1 cellular context compared by ENCODE assay signal in genomic region chr20:1118336-1119127, GRCh38.
A peak's percentile ranks its signal among the peaks of the same experiment; 100 is the strongest.
TF ChIP-seq lines count a peak whose summit lies in the region.

Gene PSMF1, plus strand, starts transcription at chr20:1118602. Its CDS starts 172 bp downstream, at chr20:1118774.

TF ChIP-seq in HEK293, 187 proteins besides CTCF, POLR2A, EP300 and RAD21 (continued from another document and continues in another):
- TF ChIP-seq ZSCAN18 (tag by site-specific recombination; IDR thresholded peaks at IDR 0.05) (peak; percentile 84), ZSCAN4 (tag by site-specific recombination; IDR thresholded peaks at IDR 0.05) (peak; percentile 50; the same call in 1 of the 2 replicates), ZNF670 (tag by site-specific recombination; IDR thresholded peaks at IDR 0.05; ENCODE audit: low read depth) (no peak), SP7 (tag by site-specific recombination; IDR thresholded peaks at IDR 0.05) (peak; percentile 96), ZNF626 (tag by site-specific recombination; IDR thresholded peaks at IDR 0.05) (peak; percentile 89), ZNF585B (tag by site-specific recombination; IDR thresholded peaks at IDR 0.05) (no peak), SETDB1 (IDR thresholded peaks at IDR 0.05; ENCODE audit: insufficient read length, low read length) (no peak), ZNF211 (tag by site-specific recombination; IDR thresholded peaks at IDR 0.05; ENCODE audit: low read depth) (no peak), ZNF221 (tag by site-specific recombination; IDR thresholded peaks at IDR 0.05; ENCODE audit: borderline replicate concordance) (no peak), ZNF571 (tag by site-specific recombination; IDR thresholded peaks at IDR 0.05) (no peak), ZNF747 (tag by site-specific recombination; IDR thresholded peaks at IDR 0.05) (no peak), ZNF2 (tag by site-specific recombination; IDR thresholded peaks at IDR 0.05) (0 out of 2 replicates have a peak, but pooled peaks have one; percentile 72), ZBTB1 (tag by site-specific recombination; IDR thresholded peaks at IDR 0.05) (no peak), TSHZ1 (tag by site-specific recombination; IDR thresholded peaks at IDR 0.05; ENCODE audit: borderline replicate concordance) (peak; percentile 81; the same call in 1 of the 2 replicates), ZNF529 (tag by site-specific recombination; IDR thresholded peaks at IDR 0.05; ENCODE audit: insufficient replicate concordance) (no peak), ZFP37 (tag by site-specific recombination; IDR thresholded peaks at IDR 0.05) (peak; percentile 92), ZNF629 (tag by site-specific recombination; IDR thresholded peaks at IDR 0.05) (peak; percentile 89), GLI4 (tag by site-specific recombination; IDR thresholded peaks at IDR 0.05) (peak; percentile 85; the same call in 1 of the 2 replicates), BCL6B (tag by site-specific recombination; IDR thresholded peaks at IDR 0.05) (no peak), ZNF658 (tag by site-specific recombination; IDR thresholded peaks at IDR 0.05) (no peak), ZNF610 (tag by site-specific recombination; IDR thresholded peaks at IDR 0.05; ENCODE audit: borderline replicate concordance) (no peak), ZNF596 (tag by site-specific recombination; IDR thresholded peaks at IDR 0.05) (no peak), ZSCAN5A (tag by site-specific recombination; IDR thresholded peaks at IDR 0.05) (peak; percentile 96), MZF1 (tag by site-specific recombination; IDR thresholded peaks at IDR 0.05; ENCODE audit: borderline replicate concordance) (0 out of 2 replicates have a peak, but pooled peaks have one; percentile 22), YY2 (tag by site-specific recombination; IDR thresholded peaks at IDR 0.05) (peak; percentile 92), TCF7L2 (IDR thresholded peaks at IDR 0.05; ENCODE audit: borderline replicate concordance, low read depth, low read length) (no peak), ZNF76 (tag by site-specific recombination; IDR thresholded peaks at IDR 0.05; ENCODE audit: borderline replicate concordance, low read depth) (peak; percentile 89; the same call in 1 of the 2 replicates), ZNF155 (tag by site-specific recombination; IDR thresholded peaks at IDR 0.05) (no peak), ZNF555 (tag by site-specific recombination; conservative IDR thresholded peaks at IDR 0.05) (no peak), ZNF600 (tag by site-specific recombination; IDR thresholded peaks at IDR 0.05) (peak; percentile 48; the same call in 1 of the 2 replicates), SP3 (tag by site-specific recombination; IDR thresholded peaks at IDR 0.05) (peak; percentile 96), ZNF623 (tag by site-specific recombination; IDR thresholded peaks at IDR 0.05) (no peak), ZNF785 (tag by site-specific recombination; IDR thresholded peaks at IDR 0.05) (no peak), ZNF501 (tag by site-specific recombination; IDR thresholded peaks at IDR 0.05) (peak; percentile 84), ZNF560 (tag by site-specific recombination; IDR thresholded peaks at IDR 0.05; ENCODE audit: borderline replicate concordance) (no peak), ZNF184 (tag by site-specific recombination; IDR thresholded peaks at IDR 0.05) (peak; percentile 82), RBAK (tag by site-specific recombination; IDR thresholded peaks at IDR 0.05) (no peak), HOXA7 (CRISPR knock-in tag; IDR thresholded peaks at IDR 0.05; ENCODE audit: borderline replicate concordance) (no peak), PATZ1 (tag by site-specific recombination; IDR thresholded peaks at IDR 0.05) (peak; percentile 58), ZNF16 (tag by site-specific recombination; IDR thresholded peaks at IDR 0.05; ENCODE audit: low read depth) (no peak), ZNF280C (tag by site-specific recombination; IDR thresholded peaks at IDR 0.05) (no peak), ZNF518A (tag by site-specific recombination; conservative IDR thresholded peaks at IDR 0.05; ENCODE audit: low read depth) (peak; percentile 84), ZNF488 (tag by site-specific recombination; IDR thresholded peaks at IDR 0.05) (0 out of 2 replicates have a peak, but pooled peaks have one; percentile 21), ZNF157 (tag by site-specific recombination; IDR thresholded peaks at IDR 0.05) (no peak), ZNF169 (tag by site-specific recombination; IDR thresholded peaks at IDR 0.05) (no peak)
